Comparison of ENCODE assay signal across 9 cellular contexts in the genomic region with DNA sequence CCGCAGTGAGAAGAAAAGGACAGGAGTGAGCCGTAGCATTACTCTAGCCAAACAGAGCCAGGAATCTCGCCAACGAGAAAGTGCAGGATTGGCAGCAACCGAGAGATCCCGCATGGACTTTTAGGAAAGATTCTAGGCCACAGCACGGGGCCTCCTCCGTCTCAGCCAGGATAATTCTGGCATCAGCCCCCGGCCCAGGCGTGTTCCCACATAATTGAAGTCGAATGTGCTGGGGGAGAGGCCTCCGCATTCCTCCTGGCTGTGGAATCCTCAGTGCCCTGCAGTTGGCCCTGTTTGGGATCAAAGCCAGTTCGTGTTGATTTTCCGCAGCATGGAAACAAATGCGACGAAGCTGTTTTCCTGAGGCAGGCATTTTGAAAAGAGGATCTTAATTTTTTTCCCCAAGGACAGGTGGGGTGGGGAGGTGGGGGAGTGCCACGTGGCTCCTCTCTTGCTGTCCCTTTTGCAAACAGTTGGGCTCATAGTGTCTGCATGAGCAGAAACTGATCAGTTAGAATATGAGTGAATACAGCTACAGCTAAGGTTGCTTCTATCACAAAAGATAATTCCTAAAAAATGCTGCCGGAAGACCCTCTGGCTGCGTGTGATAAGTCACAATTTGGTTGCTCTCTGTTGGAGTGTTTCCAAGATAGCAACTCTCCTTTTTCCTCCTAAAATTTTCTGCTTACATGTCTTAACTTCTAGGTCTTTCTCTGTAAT. TPM values are rescaled to one million over a fixed set of nuclear protein-coding genes. Genes with fewer than 3 reads are reported as not detected.
DNase-seq lines count a peak whose midpoint lies in the region; ATAC-seq and TF ChIP-seq lines count a peak whose summit lies in the region.
"Had no signal": no experiment of that assay in that cellular context is flagged by ENCODE, and none has a peak within 500 bp of the region (broad histone marks: within the 10 kb centered on the region; RNA-seq: fewer than 3 reads in every experiment).

No MANE protein-coding gene starts in this region.

- H3K36me3 ChIP-seq in adipocyte (ENCODE audit: control insufficient read depth, insufficient read depth, low read length, severe bottlenecking) (peaks cover 2% of the 10 kb centered on the region), heart left ventricle (peaks cover 0 to 8% (median 5%) of the 10 kb centered on the region in 9 donors)

- H3K9ac ChIP-seq in adipocyte (ENCODE audit: low read length), result peak overlapping the region; percentile 73

- TF ChIP-seq CTCF in AG09309 (IDR thresholded peaks at IDR 0.05; ENCODE audit: control insufficient read depth, insufficient read depth, low read depth, low read length, missing control alignments) (no peak), heart left ventricle (IDR thresholded peaks at IDR 0.05) (no peak), GM13976 (IDR thresholded peaks at IDR 0.05; ENCODE audit: borderline replicate concordance, control extremely low read depth, extremely low read depth, insufficient read depth, missing control alignments) (no peak)

- TF ChIP-seq POLR2A in heart left ventricle (IDR thresholded peaks at IDR 0.05), result no peak

- peak overlapping the region in 10 of 12 donors; percentile 17 to 74 (median 68) for H3K27ac ChIP-seq in heart left ventricle

- ATAC-seq in heart left ventricle (peak; percentile 70 to 87 (median 74)), GM18511 (IDR thresholded peaks at IDR 0.05; ENCODE audit: unreplicated experiment) (no peak)

- WGBS in heart left ventricle, 4 donors, result 10 to 20% (median 15%) methylated on average over 19 of the region's 19 CpGs

- in situ Hi-C loops in GM13976 (cut with MboI; ENCODE audit: low sequenced_read_pairs, unreplicated experiment), result no loop called here

- intact Hi-C loops in heart left ventricle (cut with DNase I), result loop anchor here in 1 of 10 donors (5.0 kb wide), 1 partner anchor 39 kb away; the partner anchor contains the start of gene ATXN2

- H3K4me1 ChIP-seq in adipocyte (ENCODE audit: control insufficient read depth, insufficient read depth, low read length), result peaks cover 33% of the 10 kb centered on the region
- H3K4me1 ChIP-seq in heart left ventricle, result peaks cover 0 to 23% (median 15%) of the 10 kb centered on the region in 12 donors

- no peaks in the 10 kb centered on the region for H3K9me3 ChIP-seq in adipocyte (ENCODE audit: control insufficient read depth, low read length)
- no peaks in the 10 kb centered on the region for H3K9me3 ChIP-seq in heart left ventricle

- DNase-seq in AG09309 (ENCODE audit: low read depth), result peak; percentile 24
- DNase-seq in adipocyte (ENCODE audit: low read depth), result peak; percentile 95
- peak; percentile 51 to 69 (median 61) for DNase-seq in heart left ventricle
- peak in 51 of 56 donors; percentile 5 to 80 (median 32) for DNase-seq in nucleus accumbens (lab: John Stamatoyannopoulos, UW)
- DNase-seq in glomerular visceral epithelial cell (ENCODE audit: extremely low spot score), result no peak
- DNase-seq in H4 (ENCODE audit: low spot score), result no peak
- no peak for DNase-seq in GM13976 (ENCODE audit: low spot score)
- DNase-seq: activated CD4-positive, alpha-beta T cell treated with anti-CD3 and anti-CD28 coated beads for 1 hour had no signal

- H3K4me3 ChIP-seq in AG09309 (ENCODE audit: control insufficient read depth, low read depth, low read length), result no peak overlapping the region
- peak overlapping the region; percentile 63 for H3K4me3 ChIP-seq in adipocyte (ENCODE audit: low read length)
- H3K4me3 ChIP-seq in heart left ventricle, result peak overlapping the region in 5 of 12 donors; percentile 5 to 23 (median 14)

- H3K27me3 ChIP-seq in adipocyte (replicated peaks; ENCODE audit: control insufficient read depth, insufficient read depth, low read length) (no peaks in the 10 kb centered on the region), heart left ventricle (no peaks in the 10 kb centered on the region)

RNA-seq across cellular contexts. Expression of gene ATXN2, which starts 37.3 kb away (rescaled TPM):
- total RNA-seq in heart left ventricle, result 10 to 100 TPM; 34.7 to 59.3 (median 48.8) TPM
- polyA plus RNA-seq in heart left ventricle, result 10 to 100 TPM; 23.6 to 35.0 TPM
- total RNA-seq in H4 (2014; rRNA removed; shearing (Covaris generic)), result 10.2 and 12.0 TPM in 2 replicates

RNA-seq across cellular contexts. Expression of gene BRAP, which starts 49.4 kb away (rescaled TPM):
- 10 to 100 TPM; 12.1 to 19.7 (median 15.9) TPM for total RNA-seq in heart left ventricle
- 10 to 100 TPM in 1 of 2 donors, 1 to 10 TPM in 1; 6.7 to 10.2 TPM for polyA plus RNA-seq in heart left ventricle
- 11.7 and 11.8 TPM in 2 replicates for total RNA-seq in H4 (2014; rRNA removed; shearing (Covaris generic))

RNA-seq across cellular contexts. Expression of gene ACAD10, which starts 49.5 kb away (rescaled TPM):
- 10 to 100 TPM; 18.0 to 46.0 (median 28.6) TPM for total RNA-seq in heart left ventricle
- polyA plus RNA-seq in heart left ventricle, result 10 to 100 TPM; 10.7 to 26.4 TPM
- 7.6 and 15.5 TPM in 2 replicates for total RNA-seq in H4 (2014; rRNA removed; shearing (Covaris generic))

Comparison
In these comparisons a context has a peak if more than half of its experiments do, and no peak if none do; other contexts are left out.
1. DNase-seq: peak in AG09309 (single experiment), adipocyte (single experiment), heart left ventricle (5 of 5) and nucleus accumbens (51 of 56); none in glomerular visceral epithelial cell (single experiment), H4 (single experiment) and GM13976 (single experiment).